ENCODE assay signal across 8 cellular contexts in the genomic region with DNA sequence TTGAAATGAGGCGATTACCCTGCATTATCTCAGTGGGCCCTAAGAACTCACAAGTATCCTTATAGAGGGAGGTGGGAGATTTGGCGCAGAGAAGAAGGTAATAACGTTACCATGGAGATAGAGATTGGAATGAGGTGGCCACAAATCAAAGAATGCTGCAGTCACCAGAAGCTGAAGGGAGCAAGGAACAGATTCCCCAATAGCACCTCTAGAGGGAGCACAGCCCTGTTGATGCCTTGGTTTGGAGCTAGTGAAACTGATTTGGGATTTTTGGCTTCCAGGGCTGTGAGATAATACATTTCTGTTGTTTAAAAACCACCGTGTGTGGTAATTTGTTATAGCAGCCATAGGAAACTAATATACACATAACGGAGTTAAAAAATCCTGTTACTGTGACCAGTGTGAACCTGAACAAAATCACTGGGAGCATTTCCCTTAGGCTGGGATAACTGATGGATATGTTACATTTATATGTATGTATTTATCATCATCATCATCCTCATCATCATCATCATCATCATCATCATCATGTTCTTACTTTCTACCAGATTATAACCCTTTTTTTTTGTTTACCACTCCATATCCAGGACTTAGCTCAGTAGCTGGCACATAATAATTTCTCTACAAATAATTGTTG.
DNase-seq lines count a peak whose midpoint lies in the region; ATAC-seq and TF ChIP-seq lines count a peak whose summit lies in the region.

No MANE protein-coding gene starts in this region.

- peak overlapping the region in 4 of 59 donors; percentile 4 to 15 (median 6) for H3K4me3 ChIP-seq in dorsolateral prefrontal cortex
- no peak overlapping the region for H3K4me3 ChIP-seq in mucosa of descending colon

- peak; percentile 38 to 76 (median 66) for TF ChIP-seq CTCF in dorsolateral prefrontal cortex (IDR thresholded peaks at IDR 0.05 in 54 of 56, conservative IDR thresholded peaks at IDR 0.05 in 2 of 56; ENCODE audit: low read depth in 1 of 56, partially characterized antibody in 56 of 56)
- no peak for TF ChIP-seq CTCF in mucosa of descending colon (IDR thresholded peaks at IDR 0.05)

- H3K4me1 ChIP-seq in mucosa of descending colon (ENCODE audit: low read depth): no peaks in the 10 kb centered on the region

- no peaks in the 10 kb centered on the region for H3K36me3 ChIP-seq in mucosa of descending colon (ENCODE audit: low read depth)

- peak overlapping the region in 10 of 59 donors; percentile 7 to 56 (median 25) for H3K27ac ChIP-seq in dorsolateral prefrontal cortex

- peak; percentile 45 for DNase-seq in A172 (ENCODE audit: low spot score)
- DNase-seq in NCI-H526 treated with DMSO at 0.1 percent for 48 hours (lab: John Stamatoyannopoulos, UW): peak; percentile 11
- peak in 3 of 10 donors; percentile 9 to 55 (median 53) for DNase-seq in dorsolateral prefrontal cortex
- peak in 1 of 3 donors; percentile 30 for DNase-seq in mucosa of descending colon
- no peak for DNase-seq in stimulated activated CD4-positive, alpha-beta T cell treated with anti-CD3 and anti-CD28 coated beads, Interleukin-4, amount 100 ng/mL, for 1 hour
- DNase-seq in activated CD4-positive, alpha-beta T cell treated with anti-CD3 and anti-CD28 coated beads, Interleukin-2, amount 50 U/mL, for 48 hours: no peak

- peak; percentile 36 for ATAC-seq in GM18508 (IDR thresholded peaks at IDR 0.05; ENCODE audit: insufficient read depth, unreplicated experiment)
- ATAC-seq in HG03354 (IDR thresholded peaks at IDR 0.05; ENCODE audit: poor library complexity, severe bottlenecking, unreplicated experiment): peak; percentile 76
- peak; percentile 31 for ATAC-seq in mucosa of descending colon

- intact Hi-C loops in dorsolateral prefrontal cortex (cut with DNase I) (loop anchor here (5.0 to 10.0 kb wide), 2 partner anchors 97 to 420 kb away; partner anchors contain the start of gene LIN7A (in 1 of the 2)), mucosa of descending colon (cut with DNase I, micrococcal nuclease) (no loop called here)

- peaks cover 0 to 5% (median 0%) of the 10 kb centered on the region in 45 donors for H3K27me3 ChIP-seq in dorsolateral prefrontal cortex

- H3K9me3 ChIP-seq in mucosa of descending colon: no peaks in the 10 kb centered on the region

Comparison
In these comparisons a context has a peak if more than half of its experiments do, and no peak if none do; other contexts are left out.
1. DNase-seq: peak in A172 (single experiment) and NCI-H526 treated with DMSO at 0.1 percent for 48 hours (single experiment); none in stimulated activated CD4-positive, alpha-beta T cell treated with anti-CD3 and anti-CD28 coated beads, Interleukin-4, amount 100 ng/mL, for 1 hour (single experiment) and activated CD4-positive, alpha-beta T cell treated with anti-CD3 and anti-CD28 coated beads, Interleukin-2, amount 50 U/mL, for 48 hours (0 of 2).
2. intact Hi-C loops: an anchor here in dorsolateral prefrontal cortex (5.0 to 10.0 kb wide); none called in mucosa of descending colon.
3. Peak in every context shown above with its lines, with median percentiles within 50 percentile points of each other: ATAC-seq.